ENCODE assay signal across 18 cellular contexts in genomic region chr7:55120074-55120473, GRCh38.
A peak's percentile ranks its signal among the peaks of the same experiment; 100 is the strongest.
DNase-seq lines count a peak whose midpoint lies in the region; ATAC-seq, FAIRE-seq and TF ChIP-seq lines count a peak whose summit lies in the region.
"Had no signal": no experiment of that assay in that cellular context is flagged by ENCODE, and none has a peak within 500 bp of the region (broad histone marks: within the 10 kb centered on the region; RNA-seq: fewer than 3 reads in every experiment).

No MANE protein-coding gene starts in this region.

- H3K4me1 Mint-ChIP-seq in endothelial cell (ENCODE audit: unreplicated experiment) (no peaks in the 10 kb centered on the region), H9 (peaks cover 0 to 5% of the 10 kb centered on the region in 2 experiments; a peak in 2 of 4 replicates)
- H3K4me1 Mint-ChIP-seq: activated CD4-positive, alpha-beta T cell treated with anti-CD3 and anti-CD28 coated beads, Interleukin-2, amount 10 ng/mL, durations not matched to agents 7 days and 5 days; activated naive CD8-positive, alpha-beta T cell treated with anti-CD3 and anti-CD28 coated beads for 36 hours had no signal

- no peak overlapping the region for H2BK12ac ChIP-seq in H9 (ENCODE audit: insufficient read length, low read depth, low read length)

- no peak for TF ChIP-seq EP300 in sigmoid colon (IDR thresholded peaks at IDR 0.05)

- H2BK5ac ChIP-seq in H9 (ENCODE audit: insufficient read length, low read length) = no peak overlapping the region

- no peak overlapping the region for H4K8ac ChIP-seq in H9 (replicated peaks; ENCODE audit: insufficient read length, low read depth, low read length)

- H2AK5ac ChIP-seq in H9 (ENCODE audit: insufficient read length, low read length) = no peak overlapping the region

- H3K36me3 ChIP-seq in ACC112 (ENCODE audit: insufficient read depth, low read length) (0 out of 2 replicates have a peak, but pooled peaks cover 8% of the 10 kb centered on the region), bronchial epithelial cell (ENCODE audit: control insufficient read depth, insufficient read depth, low read length) (peaks cover 15% of the 10 kb centered on the region), keratinocyte (ENCODE audit: control insufficient read depth in 2 of 2, extremely low read depth in 1 of 2, insufficient read depth in 2 of 2, low read length in 2 of 2) (peaks cover 12 to 31% of the 10 kb centered on the region in 2 experiments), sigmoid colon (no peaks in the 10 kb centered on the region)

- no peak overlapping the region for H2BK15ac ChIP-seq in H9 (ENCODE audit: low read depth, low read length)

- intact Hi-C loops in sigmoid colon (cut with DNase I) = no loop called here

- H3K27me3 Mint-ChIP-seq in endothelial cell (ENCODE audit: unreplicated experiment) (peaks cover 1% of the 10 kb centered on the region), H9 (ENCODE audit: low read depth) (no peaks in the 10 kb centered on the region)

- no peak overlapping the region for H2BK20ac ChIP-seq in H9 (ENCODE audit: low read depth, low read length, poor library complexity, severe bottlenecking)

- H3K36me3 Mint-ChIP-seq in endothelial cell (ENCODE audit: low read depth, unreplicated experiment) (no peaks in the 10 kb centered on the region), H9 (ENCODE audit: insufficient read depth in 1 of 3, low read depth in 3 of 3) (no peaks in the 10 kb centered on the region)
- H3K36me3 Mint-ChIP-seq: activated naive CD8-positive, alpha-beta T cell treated with anti-CD3 and anti-CD28 coated beads for 36 hours had no signal

- H3K27me3 ChIP-seq in ACC112 (ENCODE audit: insufficient read depth, low read length) (no peaks in the 10 kb centered on the region), bronchial epithelial cell (ENCODE audit: control insufficient read depth, insufficient read depth, low read length) (no peaks in the 10 kb centered on the region), keratinocyte (ENCODE audit: control insufficient read depth, extremely low read depth, insufficient read depth, low read length) (no peaks in the 10 kb centered on the region), sigmoid colon (no peaks in the 10 kb centered on the region), H9 (ENCODE audit: insufficient read depth, low read length) (no peaks in the 10 kb centered on the region)

- H3K9me1 ChIP-seq in keratinocyte (ENCODE audit: control insufficient read depth, extremely low read depth, insufficient read depth, low read length) = peaks cover 2% of the 10 kb centered on the region

- no peak overlapping the region for H4K91ac ChIP-seq in H9 (ENCODE audit: insufficient read length, low read depth, low read length)

- H2AFZ ChIP-seq in ACC112 (ENCODE audit: low read length, unreplicated experiment) (no peak overlapping the region), keratinocyte (ENCODE audit: control insufficient read depth, low read length) (no peak overlapping the region), H9 (ENCODE audit: low read length) (no peak overlapping the region)

- no peak for TF ChIP-seq POLR2A in sigmoid colon (IDR thresholded peaks at IDR 0.05)

- H3K4me3 Mint-ChIP-seq in endothelial cell (ENCODE audit: unreplicated experiment) (no peak overlapping the region), H9 (no peak overlapping the region)
- H3K4me3 Mint-ChIP-seq: activated CD4-positive, alpha-beta T cell treated with anti-CD3 and anti-CD28 coated beads, Interleukin-2, amount 10 ng/mL, durations not matched to agents 7 days and 5 days; activated naive CD8-positive, alpha-beta T cell treated with anti-CD3 and anti-CD28 coated beads for 36 hours had no signal

- ATAC-seq in GM21529 (IDR thresholded peaks at IDR 0.05; ENCODE audit: unreplicated experiment) = no peak

- peaks cover 6% of the 10 kb centered on the region for H4K20me1 ChIP-seq in keratinocyte (ENCODE audit: control insufficient read depth, extremely low read depth, insufficient read depth, low read length)
- H4K20me1 ChIP-seq in H9 (ENCODE audit: control insufficient read depth, insufficient read depth, insufficient read length) = no peaks in the 10 kb centered on the region

- peaks cover 36% of the 10 kb centered on the region for H3K4me1 ChIP-seq in ACC112 (ENCODE audit: control insufficient read depth, insufficient read depth, low read length, unreplicated experiment)
- H3K4me1 ChIP-seq in keratinocyte (ENCODE audit: control insufficient read depth, extremely low read depth, insufficient read depth, low read length) = peaks cover 74% of the 10 kb centered on the region
- H3K4me1 ChIP-seq in sigmoid colon = peaks cover 0 to 19% (median 12%) of the 10 kb centered on the region in 4 donors
- no peaks in the 10 kb centered on the region for H3K4me1 ChIP-seq in H9 (ENCODE audit: insufficient read depth, low read length)

- no peak overlapping the region for H4K5ac ChIP-seq in H9 (ENCODE audit: insufficient read length, low read depth, low read length)

- no peak overlapping the region for H3K56ac ChIP-seq in H9 (ENCODE audit: insufficient read length, low read depth, low read length)

- dilution Hi-C loops in keratinocyte (cut with MboI; ENCODE audit: extremely low pct_ligation_motif_present, low sequenced_read_pairs) = no loop called here

- H3K27ac Mint-ChIP-seq in endothelial cell (ENCODE audit: unreplicated experiment) (no peak overlapping the region), H9 (no peak overlapping the region)
- H3K27ac Mint-ChIP-seq: activated CD4-positive, alpha-beta T cell treated with anti-CD3 and anti-CD28 coated beads, Interleukin-2, amount 10 ng/mL, durations not matched to agents 7 days and 5 days; activated naive CD8-positive, alpha-beta T cell treated with anti-CD3 and anti-CD28 coated beads for 36 hours had no signal

- H3K79me1 ChIP-seq in H9 (ENCODE audit: insufficient read depth, low read depth, low read length, poor library complexity, severe bottlenecking) = no peaks in the 10 kb centered on the region

- H3K23ac ChIP-seq in H9 (ENCODE audit: insufficient read length, low read depth, low read length) = no peak overlapping the region

- H3K4ac ChIP-seq in H9 (ENCODE audit: low read depth, low read length) = no peak overlapping the region

- H3K27ac ChIP-seq in ACC112 (ENCODE audit: low read depth, low read length) = peak overlapping the region; percentile 64
- H3K27ac ChIP-seq in keratinocyte (ENCODE audit: control insufficient read depth, insufficient read depth, low read length) = peak overlapping the region; percentile 90
- H3K27ac ChIP-seq in sigmoid colon = peak overlapping the region; percentile 43 to 69 (median 54)
- H3K27ac ChIP-seq in H9 (ENCODE audit: insufficient read length, low read depth, low read length) = no peak overlapping the region
- H3K27ac ChIP-seq: HL-60 had no signal

- H3K9ac ChIP-seq in keratinocyte (ENCODE audit: control insufficient read depth, extremely low read depth, insufficient read depth, low read length) = peak overlapping the region; percentile 40
- no peak overlapping the region for H3K9ac ChIP-seq in H9 (ENCODE audit: extremely low read depth, insufficient read length, low read length)

- H3K9me3 Mint-ChIP-seq in endothelial cell (ENCODE audit: unreplicated experiment) (no peaks in the 10 kb centered on the region), H9 (no peaks in the 10 kb centered on the region)
- H3K9me3 Mint-ChIP-seq: activated CD4-positive, alpha-beta T cell treated with anti-CD3 and anti-CD28 coated beads, Interleukin-2, amount 10 ng/mL, durations not matched to agents 7 days and 5 days; activated naive CD8-positive, alpha-beta T cell treated with anti-CD3 and anti-CD28 coated beads for 36 hours had no signal

- 74 to 80% methylated on average over 7 of the region's 7 CpGs for WGBS in sigmoid colon, 2 donors
- no CpG with 5 or more reads among the region's 7 CpGs for WGBS in H9 (ENCODE audit: extremely low coverage, insufficient read length, low lambda C conversion rate)

- TF ChIP-seq CTCF in bronchial epithelial cell (IDR thresholded peaks at IDR 0.05; ENCODE audit: insufficient read depth, low read length, severe bottlenecking) = no peak
- TF ChIP-seq CTCF in keratinocyte (optimal IDR thresholded peaks at IDR 0.05 in 1 of 3, IDR thresholded peaks at IDR 0.05 in 1 of 3, conservative IDR thresholded peaks at IDR 0.05 in 1 of 3; ENCODE audit: extremely low read depth in 1 of 3, insufficient read depth in 2 of 3, low read length in 3 of 3) = peak in 1 of 3 experiments; percentile 48
- no peak for TF ChIP-seq CTCF in sigmoid colon (IDR thresholded peaks at IDR 0.05)
- TF ChIP-seq CTCF in endothelial cell (IDR thresholded peaks at IDR 0.05; ENCODE audit: unreplicated experiment) = no peak
- no peak for TF ChIP-seq CTCF in H9 (conservative IDR thresholded peaks at IDR 0.05)

- no peaks in the 10 kb centered on the region for H3K23me2 ChIP-seq in H9 (ENCODE audit: insufficient read length, low read depth, low read length, poor library complexity, severe bottlenecking)

- H3K18ac ChIP-seq in H9 (ENCODE audit: insufficient read length, low read depth, low read length) = no peak overlapping the region

- H3K4me2 ChIP-seq in keratinocyte (ENCODE audit: control insufficient read depth, extremely low read depth, insufficient read depth, low read depth, low read length) (peak overlapping the region; percentile 58), H9 (ENCODE audit: insufficient read depth, insufficient read length, low read length) (no peak overlapping the region)

- no peak overlapping the region for H3T11ph ChIP-seq in H9 (ENCODE audit: low read length)

- H3K14ac ChIP-seq in H9 (ENCODE audit: insufficient read depth, low read length) = no peak overlapping the region

- H3K9me3 ChIP-seq in keratinocyte (ENCODE audit: control insufficient read depth, low read depth, low read length) = no peaks in the 10 kb centered on the region
- no peaks in the 10 kb centered on the region for H3K9me3 ChIP-seq in sigmoid colon
- H3K9me3 ChIP-seq in H9 (ENCODE audit: control insufficient read depth, low read depth, low read length) = no peaks in the 10 kb centered on the region

- H2BK120ac ChIP-seq in H9 (ENCODE audit: low read depth, low read length, poor library complexity, severe bottlenecking) = no peak overlapping the region

- DNase-seq in bronchial epithelial cell (ENCODE audit: low read depth) = peak; percentile 62
- no peak for DNase-seq in keratinocyte (ENCODE audit: low read depth, low spot score)
- DNase-seq in sigmoid colon = no peak
- no peak for DNase-seq in endothelial cell (ENCODE audit: low spot score)
- no peak for DNase-seq in activated gamma-delta T cell treated with Interleukin-2 at 50 U/mL for 16 hours
- no peak for DNase-seq in H9
- DNase-seq: activated CD4-positive, alpha-beta T cell treated with anti-CD3 and anti-CD28 coated beads, Interleukin-2, amount 10 ng/mL, durations not matched to agents 7 days and 5 days; activated naive CD8-positive, alpha-beta T cell treated with anti-CD3 and anti-CD28 coated beads for 36 hours; C1 segment of cervical spinal cord; central memory CD4-positive, alpha-beta T cell; DMS79 treated with DMSO at 0.1 percent for 48 hours; effector CD8-positive, alpha-beta T cell; foreskin melanocyte; Karpas-422; NCI-H1417 treated with DMSO at 0.1 percent for 48 hours had no signal

- FAIRE-seq in bronchial epithelial cell (lab: Jason Lieb, UNC) = peak; percentile 60
- FAIRE-seq in keratinocyte (lab: Jason Lieb, UNC) = no peak

- H3K4me3 ChIP-seq in ACC112 (ENCODE audit: low read depth, low read length) = no peak overlapping the region
- no peak overlapping the region for H3K4me3 ChIP-seq in bronchial epithelial cell (ENCODE audit: low read depth, low read length)
- no peak overlapping the region for H3K4me3 ChIP-seq in keratinocyte (ENCODE audit: control insufficient read depth in 2 of 3, extremely low read depth in 1 of 3, insufficient read depth in 2 of 3, low read depth in 1 of 3, low read length in 3 of 3)
- H3K4me3 ChIP-seq in sigmoid colon = no peak overlapping the region

- peaks cover 57% of the 10 kb centered on the region for H3K79me2 ChIP-seq in ACC112 (ENCODE audit: control insufficient read depth, insufficient read depth, low read length, unreplicated experiment)
- peaks cover 81% of the 10 kb centered on the region for H3K79me2 ChIP-seq in keratinocyte (ENCODE audit: control insufficient read depth, insufficient read depth, low read length)
- no peaks in the 10 kb centered on the region for H3K79me2 ChIP-seq in H9 (ENCODE audit: insufficient read depth, low read length)
